In genomic region chr20:31569163-31570020, GRCh38 we compare ENCODE assay signal across 8 cellular contexts. TPM values are rescaled to one million over a fixed set of nuclear protein-coding genes. Genes with fewer than 3 reads are reported as not detected.
A peak's percentile ranks its signal among the peaks of the same experiment; 100 is the strongest.
DNase-seq lines count a peak whose midpoint lies in the region; ATAC-seq and TF ChIP-seq lines count a peak whose summit lies in the region.

No MANE protein-coding gene starts in this region.

- peak; percentile 89 for TF ChIP-seq CTCF in GM06990 (IDR thresholded peaks at IDR 0.05; ENCODE audit: insufficient read depth, low read length, poor library complexity, severe bottlenecking)
- peak; percentile 87 for TF ChIP-seq CTCF in NB4 (IDR thresholded peaks at IDR 0.05; ENCODE audit: low read depth, low read length)
- TF ChIP-seq CTCF in cardiac fibroblast (IDR thresholded peaks at IDR 0.05; ENCODE audit: low read depth, low read length), result peak; percentile 93
- peak; percentile 89 for TF ChIP-seq CTCF in lower lobe of right lung (IDR thresholded peaks at IDR 0.05)

- ATAC-seq in lower lobe of right lung (peak; percentile 1 to 21), GM21381 (IDR thresholded peaks at IDR 0.05; ENCODE audit: unreplicated experiment) (no peak), HG03378 (IDR thresholded peaks at IDR 0.05; ENCODE audit: unreplicated experiment) (no peak)

- H3K4me3 ChIP-seq in GM06990 (replicated peaks; ENCODE audit: low read depth, low read length) (no peak overlapping the region), NB4 (ENCODE audit: low read depth, low read length) (no peak overlapping the region), cardiac fibroblast (replicated peaks in 1 of 2; ENCODE audit: low read depth in 2 of 2, low read length in 2 of 2) (no peak overlapping the region), lower lobe of right lung (no peak overlapping the region)

- H3K27me3 ChIP-seq in GM06990 (replicated peaks; ENCODE audit: control insufficient read depth, insufficient read depth, low read length), result no peaks in the 10 kb centered on the region
- no peaks in the 10 kb centered on the region for H3K27me3 ChIP-seq in lower lobe of right lung (ENCODE audit: low read depth)

- H3K9me3 ChIP-seq in lower lobe of right lung, result no peaks in the 10 kb centered on the region

- H3K4me1 ChIP-seq in lower lobe of right lung, result peaks cover 47% of the 10 kb centered on the region

- intact Hi-C loops in lower lobe of right lung (cut with DNase I), result no loop called here

- peaks cover 12% of the 10 kb centered on the region for H3K36me3 ChIP-seq in GM06990 (ENCODE audit: control insufficient read depth, insufficient read depth, low read length)
- peaks cover 55% of the 10 kb centered on the region for H3K36me3 ChIP-seq in lower lobe of right lung

- TF ChIP-seq POLR2A in NB4 (IDR thresholded peaks at IDR 0.05; ENCODE audit: extremely low read depth, insufficient read length), result no peak

- peak overlapping the region; percentile 92 for H3K27ac ChIP-seq in lower lobe of right lung

- DNase-seq in GM06990 (ENCODE audit: extremely low read depth, insufficient read length) (no peak), NB4 (ENCODE audit: low read depth) (peak; percentile 61), cardiac fibroblast (ENCODE audit: low read depth in 2 of 2) (peak; percentile 51 to 67), lower lobe of right lung (peak; percentile 63)
- peak; percentile 69 for DNase-seq in activated CD4-positive, CD25-positive, alpha-beta regulatory T cell treated with anti-CD3 and anti-CD28 coated beads, Interleukin-2, amount 50 U/mL, for 72 hours
- DNase-seq in stimulated activated CD8-positive, alpha-beta memory T cell treated with anti-CD3 and anti-CD28 coated beads, Interleukin-15, amount 100 ng/mL, for 24 hours (ENCODE audit: low read depth), result peak; percentile 39

RNA-seq across cellular contexts. Expression of gene ID1, which starts 35.7 kb away (rescaled TPM):
- total RNA-seq in lower lobe of right lung, result 196 TPM

RNA-seq across cellular contexts. Expression of gene HM13, which starts 55.1 kb away (rescaled TPM):
- total RNA-seq in lower lobe of right lung, result 134 TPM

Comparison
In these comparisons a context has a peak if more than half of its experiments do, and no peak if none do; other contexts are left out.
1. ATAC-seq: peak in lower lobe of right lung (2 of 2); none in GM21381 (single experiment) and HG03378 (single experiment).
2. Peak in every context shown above with its lines, with median percentiles within 50 percentile points of each other: CTCF ChIP-seq.